Comparison of ENCODE assay signal across 9 cellular contexts in the genomic region with DNA sequence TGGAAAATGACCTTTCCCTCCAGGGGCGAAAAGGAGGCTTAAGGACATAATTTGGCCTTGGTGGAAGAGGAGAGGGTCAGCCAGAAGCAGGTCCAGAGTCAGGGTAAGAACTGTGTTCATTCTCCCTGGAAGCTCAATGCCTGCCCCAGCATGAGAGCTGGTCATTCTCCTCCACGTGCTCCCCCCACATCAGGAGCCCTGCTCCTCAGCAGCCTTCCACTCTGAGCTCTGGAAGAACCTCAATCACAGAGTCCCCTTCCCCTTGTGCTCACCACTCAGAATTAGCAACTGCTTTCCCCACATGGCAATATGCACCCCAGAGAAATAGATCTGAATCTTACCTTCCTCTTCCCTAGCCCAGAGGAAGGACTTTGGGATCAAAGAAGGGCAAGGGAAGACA.
"Had no signal": no experiment of that assay in that cellular context is flagged by ENCODE, and none has a peak within 500 bp of the region (broad histone marks: within the 10 kb centered on the region; RNA-seq: fewer than 3 reads in every experiment).

No MANE protein-coding gene starts in this region.

- H3K27ac ChIP-seq: GM23248 had no signal

- H3K4me1 Mint-ChIP-seq: GM23338 had no signal

- H3K36me3 ChIP-seq: HAP-1 had no signal

- H3K4me3 ChIP-seq: GM23248, GM23338, HAP-1 had no signal

- H3K4me1 ChIP-seq: HAP-1 had no signal

- H3K9me3 ChIP-seq: HAP-1 had no signal

- H3K4me2 ChIP-seq: GM23338 had no signal

- ATAC-seq: GM23338, HCT116 had no signal

- H3K27ac Mint-ChIP-seq: GM23338, HFFc6 had no signal

- DNase-seq: GM23248, GOT3, H7, HCEC 1CT, HFFc6 had no signal

- H2AFZ ChIP-seq: GM23248, GM23338 had no signal

- FAIRE-seq: H54 had no signal

- H3K4me3 Mint-ChIP-seq: GM23338, HFFc6 had no signal

- H3K9ac ChIP-seq: GM23248 had no signal
